8 cellular contexts compared by ENCODE assay signal in genomic region chr7:5701085-5701914, GRCh38.
DNase-seq lines count a peak whose midpoint lies in the region; ATAC-seq lines count a peak whose summit lies in the region.

No MANE protein-coding gene starts in this region.

- ATAC-seq in HG03439 (IDR thresholded peaks at IDR 0.05; ENCODE audit: unreplicated experiment) (peak; percentile 25), HG02884 (IDR thresholded peaks at IDR 0.05; ENCODE audit: unreplicated experiment) (no peak), HG03108 (IDR thresholded peaks at IDR 0.05; ENCODE audit: unreplicated experiment) (no peak), GM18867 (IDR thresholded peaks at IDR 0.05; ENCODE audit: unreplicated experiment) (no peak)

- peak; percentile 42 for DNase-seq in activated CD8-positive, alpha-beta memory T cell treated with anti-CD3 and anti-CD28 coated beads, Interleukin-2, amount 50 U/mL, for 24 hours (ENCODE audit: extremely low read depth)
- DNase-seq in iris pigment epithelial cell (ENCODE audit: low read depth) (peak; percentile 71), NOMO-1 treated with dmso at 0.1 percent for 144 hours (lab: John Stamatoyannopoulos, UW; ENCODE audit: unreplicated experiment) (no peak)
- DNase-seq in stimulated activated CD8-positive, alpha-beta memory T cell treated with anti-CD3 and anti-CD28 coated beads, Interleukin-7, amount 100 ng/mL, for 1 hour (ENCODE audit: low read depth in 2 of 2), result peak; percentile 27 to 34
